Comparison of ENCODE assay signal across 11 cellular contexts in the genomic region with DNA sequence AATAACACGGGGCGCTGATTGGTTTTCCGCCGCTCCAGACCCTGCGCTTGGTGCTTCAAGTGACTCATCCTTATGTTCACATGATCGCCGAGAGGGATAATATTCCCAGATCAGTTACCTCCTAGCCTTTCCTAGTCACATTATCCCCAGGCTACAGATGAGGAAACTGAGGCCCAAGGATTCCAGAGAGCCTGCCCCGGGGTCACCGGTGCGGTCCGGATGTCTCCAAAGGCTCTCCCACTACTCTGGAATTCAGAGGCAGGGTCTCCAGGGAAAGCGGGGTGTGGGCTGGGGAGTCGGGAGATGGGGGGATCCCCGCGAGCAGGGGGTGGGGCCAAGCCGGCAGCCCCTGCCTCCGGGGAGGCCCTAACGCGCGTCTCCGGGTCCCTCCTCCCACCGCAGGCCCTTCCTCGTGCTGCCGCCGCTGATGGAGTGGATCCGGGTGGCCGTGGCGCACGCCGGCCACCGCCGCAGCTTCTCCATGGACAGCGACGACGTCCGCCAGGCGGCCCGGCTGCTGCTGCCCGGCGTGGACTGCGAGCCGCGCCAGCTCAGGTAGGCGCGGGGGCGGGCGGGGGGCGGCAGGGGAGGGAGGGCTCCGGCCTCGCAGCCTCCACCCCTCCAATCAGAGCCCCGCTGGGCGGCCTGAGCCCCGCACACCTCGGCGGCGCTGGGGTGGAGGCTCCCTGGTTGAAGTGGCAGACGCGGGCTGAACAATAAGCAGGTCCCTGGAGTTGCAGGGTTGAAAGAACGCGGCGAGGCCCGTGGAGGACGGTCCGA.
DNase-seq lines count a peak whose midpoint lies in the region; ATAC-seq and TF ChIP-seq lines count a peak whose summit lies in the region.
"Had no signal": no experiment of that assay in that cellular context is flagged by ENCODE, and none has a peak within 500 bp of the region (broad histone marks: within the 10 kb centered on the region; RNA-seq: fewer than 3 reads in every experiment).

No MANE protein-coding gene starts in this region.

- CTCF ChIA-PET in T-cell (lab: Charles Lee) = no interaction called here

- POLR2A ChIA-PET in T-cell (lab: Charles Lee) = no interaction called here

- intact Hi-C loops in esophagus squamous epithelium (cut with DNase I) = no loop called here

- H3K27ac Mint-ChIP-seq in type B pancreatic cell (no peak overlapping the region), T-cell (no peak overlapping the region)

- peaks cover 0 to 19% (median 9%) of the 10 kb centered on the region in 3 donors for H3K4me1 ChIP-seq in esophagus squamous epithelium

- H3K36me3 ChIP-seq in esophagus squamous epithelium = peaks cover 0 to 22% (median 0%) of the 10 kb centered on the region in 3 donors

- no peak for ATAC-seq in HG03139 (IDR thresholded peaks at IDR 0.05; ENCODE audit: unreplicated experiment)
- no peak for ATAC-seq in T-cell (replicated peaks in 1 of 4)

- H3K36me3 Mint-ChIP-seq in type B pancreatic cell (peaks cover 4% of the 10 kb centered on the region), T-cell (peaks cover 27% of the 10 kb centered on the region)

- H3K4me3 ChIP-seq in esophagus squamous epithelium = peak overlapping the region; percentile 10 to 59 (median 28)

- H3K9me3 ChIP-seq in esophagus squamous epithelium = no peaks in the 10 kb centered on the region

- H3K4me3 Mint-ChIP-seq in type B pancreatic cell = peak overlapping the region; percentile 75
- H3K4me3 Mint-ChIP-seq in T-cell = no peak overlapping the region

- 47 to 63% methylated on average over 9 to 18 of the region's 64 CpGs for WGBS in esophagus squamous epithelium, 2 donors

- H3K27me3 Mint-ChIP-seq in type B pancreatic cell (peaks cover 55% of the 10 kb centered on the region), T-cell (no peaks in the 10 kb centered on the region)

- no peak overlapping the region for H3K27ac ChIP-seq in esophagus squamous epithelium

- TF ChIP-seq POLR2A in esophagus squamous epithelium (IDR thresholded peaks at IDR 0.05) = no peak

- DNase-seq in DMS53 (lab: John Stamatoyannopoulos, UW) = peak; percentile 45
- no peak for DNase-seq in DMS53 treated with DMSO at 0.1 percent for 48 hours (lab: John Stamatoyannopoulos, UW; ENCODE audit: unreplicated experiment)
- no peak for DNase-seq in esophagus squamous epithelium (lab: John Stamatoyannopoulos, UW)
- DNase-seq in lung microvascular endothelial cell (ENCODE audit: low read depth in 2 of 2) = peak; percentile 7 to 10
- DNase-seq in type B pancreatic cell (ENCODE audit: extremely low spot score, unreplicated experiment) = no peak
- DNase-seq in NCI-H1436 (lab: John Stamatoyannopoulos, UW) = no peak
- no peak for DNase-seq in T-cell
- DNase-seq: 8988T; NCI-H1930; stimulated activated CD4-positive, alpha-beta T cell treated with anti-CD3 and anti-CD28 coated beads, Interleukin-4, amount 100 ng/mL, for 1 hour had no signal

- H3K4me1 Mint-ChIP-seq in type B pancreatic cell (ENCODE audit: unreplicated experiment) = peaks cover 11% of the 10 kb centered on the region
- H3K4me1 Mint-ChIP-seq in T-cell = no peaks in the 10 kb centered on the region

- TF ChIP-seq CTCF in esophagus squamous epithelium (IDR thresholded peaks at IDR 0.05) = no peak
- TF ChIP-seq CTCF in type B pancreatic cell (conservative IDR thresholded peaks at IDR 0.05) = peak; percentile 40

- H3K9me3 Mint-ChIP-seq in type B pancreatic cell (no peaks in the 10 kb centered on the region), T-cell (no peaks in the 10 kb centered on the region)

- peaks cover 0 to 29% (median 0%) of the 10 kb centered on the region in 4 donors for H3K27me3 ChIP-seq in esophagus squamous epithelium

Comparison
In these comparisons a context has a peak if more than half of its experiments do, and no peak if none do; other contexts are left out.
1. DNase-seq: peak in DMS53 (single experiment) and lung microvascular endothelial cell (2 of 2); none in DMS53 treated with DMSO at 0.1 percent for 48 hours (single experiment), esophagus squamous epithelium (single experiment), type B pancreatic cell (single experiment), NCI-H1436 (single experiment) and T-cell (0 of 34).